1 cellular context compared by ENCODE assay signal in genomic region chr11:74754507-74755255, GRCh38.
TF ChIP-seq lines count a peak whose summit lies in the region.

No MANE protein-coding gene starts in this region.

TF ChIP-seq in H1, 55 proteins besides CTCF, POLR2A, EP300 and RAD21:
- TF ChIP-seq CEBPB (IDR thresholded peaks at IDR 0.05; ENCODE audit: low read depth, low read length) (peak; percentile 69; the same call in 1 of the 2 replicates), NRF1 (IDR thresholded peaks at IDR 0.05; ENCODE audit: low read depth, low read length) (no peak), SP1 (IDR thresholded peaks at IDR 0.05; ENCODE audit: low read depth, low read length) (no peak)
